ENCODE assay signal across 9 cellular contexts in the genomic region with DNA sequence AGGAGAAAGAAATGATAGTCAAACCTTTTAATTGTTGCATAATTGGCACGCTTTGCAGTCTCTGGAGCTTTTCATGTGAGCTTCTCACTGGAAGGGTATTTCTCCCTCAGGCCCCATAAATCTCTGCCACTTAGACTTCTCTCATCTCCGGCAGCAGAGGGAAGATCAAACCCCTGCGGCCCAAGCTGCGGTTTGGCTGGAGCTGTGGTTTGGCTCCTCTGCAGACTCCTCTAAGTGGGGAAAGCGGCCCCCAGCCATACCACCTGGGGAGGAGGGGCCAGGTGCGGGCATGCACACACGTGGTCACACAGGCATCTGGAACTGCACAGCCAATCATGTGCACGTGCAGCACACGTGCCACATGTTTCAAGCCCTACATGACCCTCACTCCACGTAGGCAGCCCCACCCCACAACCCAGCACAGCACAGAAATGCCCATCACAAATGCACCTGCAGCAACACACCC. TPM values are rescaled to one million over a fixed set of nuclear protein-coding genes. Genes with fewer than 3 reads are reported as not detected.
DNase-seq lines count a peak whose midpoint lies in the region; ATAC-seq lines count a peak whose summit lies in the region.
"Had no signal": no experiment of that assay in that cellular context is flagged by ENCODE, and none has a peak within 500 bp of the region (broad histone marks: within the 10 kb centered on the region; RNA-seq: fewer than 3 reads in every experiment).

No MANE protein-coding gene starts in this region.

- no peak overlapping the region for H3K4me3 ChIP-seq in naive thymus-derived CD4-positive, alpha-beta T cell (ENCODE audit: low read length)
- H3K4me3 ChIP-seq in effector memory CD4-positive, alpha-beta T cell (ENCODE audit: insufficient read depth, low read depth, low read length, poor library complexity, severe bottlenecking) = no peak overlapping the region

- ATAC-seq in activated CD8-positive, alpha-beta T cell treated with anti-CD3 and anti-CD28 coated beads, Interleukin-2, amount 10 ng/mL, durations not matched to agents 7 days and 5 days = peak; percentile 43
- ATAC-seq in naive thymus-derived CD4-positive, alpha-beta T cell = peak; percentile 40
- ATAC-seq in left ventricle myocardium superior (no peak), HG03460 (IDR thresholded peaks at IDR 0.05; ENCODE audit: unreplicated experiment) (no peak)

- H3K4me1 Mint-ChIP-seq in activated CD8-positive, alpha-beta T cell treated with anti-CD3 and anti-CD28 coated beads, Interleukin-2, amount 10 ng/mL, durations not matched to agents 7 days and 5 days (ENCODE audit: low read depth) = peaks cover 18% of the 10 kb centered on the region
- peaks cover 2 to 23% (median 11%) of the 10 kb centered on the region in 7 donors for H3K4me1 Mint-ChIP-seq in naive thymus-derived CD4-positive, alpha-beta T cell

- H3K4me3 Mint-ChIP-seq in activated CD8-positive, alpha-beta T cell treated with anti-CD3 and anti-CD28 coated beads, Interleukin-2, amount 10 ng/mL, durations not matched to agents 7 days and 5 days = no peak overlapping the region
- peak overlapping the region in 2 of 10 donors; percentile 9 to 16 for H3K4me3 Mint-ChIP-seq in naive thymus-derived CD4-positive, alpha-beta T cell

- DNase-seq in DMS79 treated with DMSO at 0.1 percent for 48 hours (lab: John Stamatoyannopoulos, UW) (peak; percentile 98), NCI-H1417 (lab: John Stamatoyannopoulos, UW) (peak; percentile 80 to 100 (median 92)), left ventricle myocardium superior (no peak), dermis blood vessel endothelial cell (no peak)
- DNase-seq in activated CD8-positive, alpha-beta T cell treated with anti-CD3 and anti-CD28 coated beads, Interleukin-2, amount 10 ng/mL, durations not matched to agents 7 days and 5 days = peak; percentile 44
- peak in 2 of 9 donors; percentile 4 to 5 for DNase-seq in naive thymus-derived CD4-positive, alpha-beta T cell
- DNase-seq in effector memory CD4-positive, alpha-beta T cell = no peak

- intact Hi-C loops in naive thymus-derived CD4-positive, alpha-beta T cell (cut with micrococcal nuclease) = no loop called here
- intact Hi-C loops in left ventricle myocardium superior (cut with micrococcal nuclease) = no loop called here

- POLR2A ChIA-PET in activated CD8-positive, alpha-beta T cell treated with anti-CD3 and anti-CD28 coated beads, Interleukin-2, amount 10 ng/mL, durations not matched to agents 7 days and 5 days (lab: Charles Lee) = interaction anchor here (0.6 kb wide), 1 partner anchor 637 kb away, joined by 3 read pairs; no protein-coding TSS in a partner anchor
- POLR2A ChIA-PET in naive thymus-derived CD4-positive, alpha-beta T cell (lab: Charles Lee) = no interaction called here

- peaks cover 0 to 7% of the 10 kb centered on the region in 2 donors for H3K4me1 ChIP-seq in naive thymus-derived CD4-positive, alpha-beta T cell (ENCODE audit: control insufficient read depth in 2 of 2, insufficient read depth in 2 of 2, low read length in 2 of 2)
- H3K4me1 ChIP-seq in effector memory CD4-positive, alpha-beta T cell (ENCODE audit: control insufficient read depth, insufficient read depth, low read length, poor library complexity, severe bottlenecking) = no peaks in the 10 kb centered on the region
- H3K4me1 ChIP-seq: parathyroid adenoma had no signal

- no peaks in the 10 kb centered on the region for H3K36me3 Mint-ChIP-seq in activated CD8-positive, alpha-beta T cell treated with anti-CD3 and anti-CD28 coated beads, Interleukin-2, amount 10 ng/mL, durations not matched to agents 7 days and 5 days (ENCODE audit: low read depth)
- H3K36me3 Mint-ChIP-seq in naive thymus-derived CD4-positive, alpha-beta T cell = no peaks in the 10 kb centered on the region

- CTCF ChIA-PET in activated CD8-positive, alpha-beta T cell treated with anti-CD3 and anti-CD28 coated beads, Interleukin-2, amount 10 ng/mL, durations not matched to agents 7 days and 5 days (lab: Charles Lee) = interaction anchor here (1.0 to 1.9 kb wide), 3 partner anchors 9 to 97 kb away, joined by 3 to 10 read pairs (median 5); no protein-coding TSS in a partner anchor
- CTCF ChIA-PET in naive thymus-derived CD4-positive, alpha-beta T cell (lab: Charles Lee) = interaction anchor here (0.9 to 1.0 kb wide), 2 partner anchors 21 to 59 kb away, joined by 3 read pairs; a partner anchor contains a TSS

- peaks cover 33% of the 10 kb centered on the region for H3K27me3 Mint-ChIP-seq in activated CD8-positive, alpha-beta T cell treated with anti-CD3 and anti-CD28 coated beads, Interleukin-2, amount 10 ng/mL, durations not matched to agents 7 days and 5 days (ENCODE audit: low read depth)
- peaks cover 0 to 40% (median 0%) of the 10 kb centered on the region in 5 donors for H3K27me3 Mint-ChIP-seq in naive thymus-derived CD4-positive, alpha-beta T cell

- no peak overlapping the region for H3K27ac Mint-ChIP-seq in activated CD8-positive, alpha-beta T cell treated with anti-CD3 and anti-CD28 coated beads, Interleukin-2, amount 10 ng/mL, durations not matched to agents 7 days and 5 days
- H3K27ac Mint-ChIP-seq in naive thymus-derived CD4-positive, alpha-beta T cell = peak overlapping the region in 2 of 9 donors; percentile 20 to 75

- H3K36me3 ChIP-seq in naive thymus-derived CD4-positive, alpha-beta T cell (ENCODE audit: control insufficient read depth in 2 of 3, insufficient read depth in 3 of 3, low read length in 3 of 3) = no peaks in the 10 kb centered on the region
- H3K36me3 ChIP-seq in effector memory CD4-positive, alpha-beta T cell (ENCODE audit: control insufficient read depth, insufficient read depth, low read length) = no peaks in the 10 kb centered on the region

- H3K27ac ChIP-seq in naive thymus-derived CD4-positive, alpha-beta T cell (ENCODE audit: low read depth, low read length) = no peak overlapping the region
- no peak overlapping the region for H3K27ac ChIP-seq in effector memory CD4-positive, alpha-beta T cell (ENCODE audit: insufficient read depth, low read length, poor library complexity, severe bottlenecking)
- H3K27ac ChIP-seq: parathyroid adenoma had no signal

- H3K9me3 ChIP-seq in naive thymus-derived CD4-positive, alpha-beta T cell (ENCODE audit: control insufficient read depth in 2 of 3, low read length in 3 of 3) = no peaks in the 10 kb centered on the region
- no peaks in the 10 kb centered on the region for H3K9me3 ChIP-seq in effector memory CD4-positive, alpha-beta T cell (ENCODE audit: control insufficient read depth, low read length)

- no peaks in the 10 kb centered on the region for H3K27me3 ChIP-seq in naive thymus-derived CD4-positive, alpha-beta T cell (ENCODE audit: control insufficient read depth in 2 of 2, insufficient read depth in 2 of 2, low read length in 2 of 2)
- H3K27me3 ChIP-seq in effector memory CD4-positive, alpha-beta T cell (replicated peaks; ENCODE audit: control insufficient read depth, insufficient read depth, low read length, poor library complexity, severe bottlenecking) = no peaks in the 10 kb centered on the region

- no peaks in the 10 kb centered on the region for H3K9me3 Mint-ChIP-seq in activated CD8-positive, alpha-beta T cell treated with anti-CD3 and anti-CD28 coated beads, Interleukin-2, amount 10 ng/mL, durations not matched to agents 7 days and 5 days (ENCODE audit: insufficient read depth)
- no peaks in the 10 kb centered on the region for H3K9me3 Mint-ChIP-seq in naive thymus-derived CD4-positive, alpha-beta T cell

RNA-seq across cellular contexts. Expression of a gene that starts 58.3 kb away (rescaled TPM):
- total RNA-seq in activated CD8-positive, alpha-beta T cell treated with anti-CD3 and anti-CD28 coated beads, Interleukin-2, amount 10 ng/mL, durations not matched to agents 7 days and 5 days = 10 to 100 TPM; 83.4 to 86.0 TPM
- total RNA-seq in naive thymus-derived CD4-positive, alpha-beta T cell = 10 to 100 TPM in 1 of 5 experiments, 1 to 10 TPM in 3, under 1 TPM in 1; 0.82 to 51.1 (median 3.5) TPM
- polyA plus RNA-seq in naive thymus-derived CD4-positive, alpha-beta T cell = 10 to 100 TPM in 1 of 2 donors, 1 to 10 TPM in 1; 9.5 to 11.6 TPM
- total RNA-seq in left ventricle myocardium superior (13.0 TPM), dermis blood vessel endothelial cell (14.5 and 34.9 TPM in 2 replicates)

Comparison
In these comparisons a context has a peak if more than half of its experiments do, and no peak if none do; other contexts are left out.
1. DNase-seq: peak in DMS79 treated with DMSO at 0.1 percent for 48 hours (single experiment), NCI-H1417 (3 of 3) and activated CD8-positive, alpha-beta T cell treated with anti-CD3 and anti-CD28 coated beads, Interleukin-2, amount 10 ng/mL, durations not matched to agents 7 days and 5 days (single experiment); none in effector memory CD4-positive, alpha-beta T cell (0 of 3), left ventricle myocardium superior (single experiment) and dermis blood vessel endothelial cell (single experiment).
2. ATAC-seq: peak in activated CD8-positive, alpha-beta T cell treated with anti-CD3 and anti-CD28 coated beads, Interleukin-2, amount 10 ng/mL, durations not matched to agents 7 days and 5 days (single experiment) and naive thymus-derived CD4-positive, alpha-beta T cell (single experiment); none in left ventricle myocardium superior (single experiment) and HG03460 (single experiment).